In genomic region chr2:131668794-131669532, GRCh38 we compare ENCODE assay signal across 8 cellular contexts.
DNase-seq lines count a peak whose midpoint lies in the region; ATAC-seq and TF ChIP-seq lines count a peak whose summit lies in the region.
"Not testable (repeated sequence)": the region's sequence is repeated elsewhere in the genome, so short reads cannot be mapped to it uniquely, and the experiment has no call there.

No MANE protein-coding gene starts in this region.

- WGBS in liver, result 74% methylated on average over 5 of the region's 5 CpGs

- H3K9ac ChIP-seq in liver (ENCODE audit: low read depth in 1 of 2, low read length in 2 of 2), result not testable (repeated sequence)

- H3K27ac Mint-ChIP-seq in CD14-positive monocyte, result peak overlapping the region; percentile 84 to 96 (median 93)
- H3K27ac Mint-ChIP-seq in stimulated activated naive B cell treated with anti-CD40 and anti-IgM and Interleukin-4, amounts not matched to agents 10 μg/mL and 1 μg/mL and 100 μg/mL, for 72 hours, result peak overlapping the region; percentile 73

- not testable (repeated sequence) for TF ChIP-seq RAD21 in liver (IDR thresholded peaks at IDR 0.05)

- not testable (repeated sequence) for H3K27me3 ChIP-seq in liver (ENCODE audit: control insufficient read depth in 4 of 4, insufficient read depth in 4 of 4, low read length in 3 of 4)

- peak; percentile 26 to 38 for ATAC-seq in stimulated activated naive B cell treated with anti-CD40 and anti-IgM and Interleukin-4, amounts not matched to agents 10 μg/mL and 1 μg/mL and 100 μg/mL, for 72 hours (replicated peaks)

- not testable (repeated sequence) for H3K4me3 ChIP-seq in fibroblast of mammary gland (ENCODE audit: control insufficient read depth, low read depth, low read length); liver (ENCODE audit: low read depth in 1 of 3, low read length in 3 of 3)

- not testable (repeated sequence) for H3K9me3 ChIP-seq in liver (ENCODE audit: control insufficient read depth in 4 of 4, low read length in 3 of 4)

- peaks cover 2 to 14% (median 6%) of the 10 kb centered on the region in 7 donors for H3K9me3 Mint-ChIP-seq in CD14-positive monocyte
- not testable (repeated sequence) for H3K9me3 Mint-ChIP-seq in stimulated activated naive B cell treated with anti-CD40 and anti-IgM and Interleukin-4, amounts not matched to agents 10 μg/mL and 1 μg/mL and 100 μg/mL, for 72 hours

- not testable (repeated sequence) for H3K36me3 Mint-ChIP-seq in CD14-positive monocyte; stimulated activated naive B cell treated with anti-CD40 and anti-IgM and Interleukin-4, amounts not matched to agents 10 μg/mL and 1 μg/mL and 100 μg/mL, for 72 hours

- TF ChIP-seq CTCF in CD14-positive monocyte (IDR thresholded peaks at IDR 0.05); fibroblast of mammary gland (conservative IDR thresholded peaks at IDR 0.05; ENCODE audit: control insufficient read depth, insufficient read depth, low read depth, low read length); liver (IDR thresholded peaks at IDR 0.05; ENCODE audit: low read depth, low read length, missing input control): not testable (repeated sequence)

- H3K4me3 Mint-ChIP-seq in CD14-positive monocyte, result peak overlapping the region in 1 of 2 donors; percentile 48
- not testable (repeated sequence) for H3K4me3 Mint-ChIP-seq in stimulated activated naive B cell treated with anti-CD40 and anti-IgM and Interleukin-4, amounts not matched to agents 10 μg/mL and 1 μg/mL and 100 μg/mL, for 72 hours

- H3K36me3 ChIP-seq in liver (ENCODE audit: control insufficient read depth in 4 of 4, insufficient read depth in 3 of 4, low read depth in 1 of 4, low read length in 3 of 4), result not testable (repeated sequence)

- intact Hi-C loops in CD14-positive monocyte (cut with micrococcal nuclease), result not testable (repeated sequence)

- DNase-seq in CD14-positive monocyte (ENCODE audit: low spot score) (peak; percentile 81), H4 (ENCODE audit: low spot score) (peak; percentile 45), NAMALWA (ENCODE audit: low spot score) (peak; percentile 91), RPMI8226 (peak; percentile 86), astrocyte of the hippocampus (ENCODE audit: low read depth, low spot score) (peak; percentile 24), fibroblast of mammary gland (ENCODE audit: low read depth) (peak; percentile 94)
- DNase-seq in stimulated activated naive B cell treated with anti-CD40 and anti-IgM and Interleukin-4, amounts not matched to agents 10 μg/mL and 1 μg/mL and 100 μg/mL, for 72 hours, result not testable (repeated sequence)

- H3K27ac ChIP-seq in liver (ENCODE audit: low read depth in 1 of 2, low read length in 2 of 2), result not testable (repeated sequence)

- H3K4me1 Mint-ChIP-seq in CD14-positive monocyte, result peaks cover 44% of the 10 kb centered on the region
- peaks cover 5 to 29% of the 10 kb centered on the region in 2 donors for H3K4me1 Mint-ChIP-seq in stimulated activated naive B cell treated with anti-CD40 and anti-IgM and Interleukin-4, amounts not matched to agents 10 μg/mL and 1 μg/mL and 100 μg/mL, for 72 hours

- peaks cover 6 to 28% (median 19%) of the 10 kb centered on the region in 3 donors for H3K27me3 Mint-ChIP-seq in CD14-positive monocyte (ENCODE audit: low read depth in 3 of 3)
- H3K27me3 Mint-ChIP-seq in stimulated activated naive B cell treated with anti-CD40 and anti-IgM and Interleukin-4, amounts not matched to agents 10 μg/mL and 1 μg/mL and 100 μg/mL, for 72 hours, result peaks cover 7 to 26% of the 10 kb centered on the region in 2 donors

- peaks cover 6 to 18% (median 15%) of the 10 kb centered on the region in 4 donors for H3K4me1 ChIP-seq in liver (ENCODE audit: control insufficient read depth in 4 of 4, insufficient read depth in 4 of 4, low read length in 3 of 4)

TF ChIP-seq in liver, 16 proteins besides CTCF, POLR2A, EP300 and RAD21:
- TF ChIP-seq NR2F2 (IDR thresholded peaks at IDR 0.05), result peak; percentile 61
